23 cellular contexts compared by ENCODE assay signal in genomic region chr2:65416321-65416720, GRCh38.
"Had no signal": no experiment of that assay in that cellular context is flagged by ENCODE, and none has a peak within 500 bp of the region (broad histone marks: within the 10 kb centered on the region; RNA-seq: fewer than 3 reads in every experiment).

No MANE protein-coding gene starts in this region.

- H3K27me3 ChIP-seq: brain microvascular endothelial cell, esophagus squamous epithelium, gastrocnemius medialis, left lung, right atrium auricular region, tibial artery had no signal

- H3K36me3 ChIP-seq: brain microvascular endothelial cell, esophagus squamous epithelium, gastrocnemius medialis, left lung, right atrium auricular region, tibial artery had no signal

- DNase-seq: activated CD8-positive, alpha-beta memory T cell treated with anti-CD3 and anti-CD28 coated beads, Interleukin-2, amount 10 ng/mL, durations not matched to agents 7 days and 5 days; activated gamma-delta T cell; activated naive CD4-positive, alpha-beta T cell treated with anti-CD3 and anti-CD28 coated beads, Interleukin-2, amount 50 U/mL, for 16 hours; activated T-cell treated with anti-CD3 and anti-CD28 coated beads for 4 hours; aorta; brain microvascular endothelial cell; caudate nucleus; effector memory CD8-positive, alpha-beta T cell; esophagus squamous epithelium; gastrocnemius medialis; hippocampal formation; kidney glomerular epithelial cell; left lung; natural killer cell; psoas muscle; stimulated activated CD4-positive, alpha-beta T cell treated with anti-CD3 and anti-CD28 coated beads, Interleukin-4, amount 100 ng/mL, for 4 hours; stimulated activated naive CD8-positive, alpha-beta T cell treated with anti-CD3 and anti-CD28 coated beads, Interleukin-15, Interleukin-2, amounts not matched to agents 100 U/mL and 50 U/mL, for 24 hours; substantia nigra; T-helper 17 cell; tibial artery had no signal

- H3K27ac ChIP-seq: brain microvascular endothelial cell, esophagus squamous epithelium, gastrocnemius medialis, left lung, psoas muscle, right atrium auricular region, tibial artery had no signal

- H3K9me3 ChIP-seq: esophagus squamous epithelium, gastrocnemius medialis, left lung, psoas muscle, right atrium auricular region, tibial artery had no signal

- ATAC-seq: activated CD8-positive, alpha-beta memory T cell treated with anti-CD3 and anti-CD28 coated beads, Interleukin-2, amount 10 ng/mL, durations not matched to agents 7 days and 5 days; activated CD8-positive, alpha-beta T cell treated with anti-CD3 and anti-CD28 coated beads for 36 hours; gastrocnemius medialis; psoas muscle; stimulated activated naive CD8-positive, alpha-beta T cell treated with anti-CD3 and anti-CD28 coated beads, Interleukin-15, Interleukin-2, amounts not matched to agents 100 U/mL and 50 U/mL, for 24 hours; T-helper 17 cell had no signal

- H3K4me3 ChIP-seq: esophagus squamous epithelium, gastrocnemius medialis, left lung, lung, psoas muscle, right atrium auricular region, tibial artery had no signal
